8 cellular contexts compared by ENCODE assay signal in genomic region chr4:153257151-153257620, GRCh38. TPM values are rescaled to one million over a fixed set of nuclear protein-coding genes. Genes with fewer than 3 reads are reported as not detected.
A peak's percentile ranks its signal among the peaks of the same experiment; 100 is the strongest.
DNase-seq lines count a peak whose midpoint lies in the region; ATAC-seq and TF ChIP-seq lines count a peak whose summit lies in the region.

No MANE protein-coding gene starts in this region.

- no peaks in the 10 kb centered on the region for H3K9me3 ChIP-seq in uterus

- no peak overlapping the region for H3K4me3 ChIP-seq in uterus

- intact Hi-C loops in uterus (cut with DNase I; ENCODE audit: low total_unique reads) = no loop called here

- H3K27ac ChIP-seq in cingulate gyrus (ENCODE audit: low read depth, low read length) (peak overlapping the region; percentile 77), uterus (peak overlapping the region in 1 of 2 donors; percentile 60)

- no peaks in the 10 kb centered on the region for H3K4me1 ChIP-seq in uterus

- TF ChIP-seq POLR2A in uterus (IDR thresholded peaks at IDR 0.05) = no peak

- peak; percentile 66 for DNase-seq in DMS153 treated with DMSO at 0.1 percent for 48 hours (lab: John Stamatoyannopoulos, UW; ENCODE audit: unreplicated experiment)
- peak; percentile 80 for DNase-seq in midbrain (lab: John Stamatoyannopoulos, UW)
- DNase-seq in uterus = peak; percentile 51 to 53
- no peak for DNase-seq in DMS 273 treated with DMSO at 0.1 percent for 48 hours (lab: John Stamatoyannopoulos, UW)
- no peak for DNase-seq in AML-193 (lab: John Stamatoyannopoulos, UW)

- H3K36me3 ChIP-seq in uterus = no peaks in the 10 kb centered on the region

- no peaks in the 10 kb centered on the region for H3K27me3 ChIP-seq in uterus

- ATAC-seq in GM21825 (IDR thresholded peaks at IDR 0.05; ENCODE audit: unreplicated experiment) = peak; percentile 54

- no peak for TF ChIP-seq CTCF in uterus (IDR thresholded peaks at IDR 0.05)

TF ChIP-seq in PFSK-1, 5 proteins besides CTCF, POLR2A, EP300 and RAD21:
- peak; percentile 72; the same call in 1 of the 2 replicates for TF ChIP-seq POLR2AphosphoS5 (IDR thresholded peaks at IDR 0.05; ENCODE audit: low read depth, low read length)
- TF ChIP-seq FOXP2 (optimal IDR thresholded peaks at IDR 0.05; ENCODE audit: borderline replicate concordance, extremely low read depth, extremely low read length, insufficient read depth) = peak; percentile 87
- TF ChIP-seq SIN3A (IDR thresholded peaks at IDR 0.05; ENCODE audit: borderline replicate concordance, insufficient read depth, low read length) = 0 out of 2 replicates have a peak, but pooled peaks have one; percentile 73
- TF ChIP-seq TAF1 (IDR thresholded peaks at IDR 0.05; ENCODE audit: borderline replicate concordance, insufficient read depth, low read length) = 0 out of 2 replicates have a peak, but pooled peaks have one; percentile 31
- no peak for TF ChIP-seq REST (IDR thresholded peaks at IDR 0.05; ENCODE audit: insufficient read depth in 1 of 2, low read depth in 2 of 2, low read length in 2 of 2)

RNA-seq across cellular contexts. Expression of gene TRIM2, which starts 52.9 kb away (rescaled TPM):
- polyA plus RNA-seq in PFSK-1 (2012; ENCODE audit: insufficient read length, low read depth) = 22.0 TPM
- total RNA-seq in uterus = 100 to 1,000 TPM in 1 of 4 donors, 10 to 100 TPM in 3; 25.9 to 121 (median 45.6) TPM

Comparison
In these comparisons a context has a peak if more than half of its experiments do, and no peak if none do; other contexts are left out.
1. DNase-seq: peak in DMS153 treated with DMSO at 0.1 percent for 48 hours (single experiment), midbrain (single experiment) and uterus (2 of 2); none in DMS 273 treated with DMSO at 0.1 percent for 48 hours (single experiment) and AML-193 (0 of 2).